ENCODE assay signal across 13 cellular contexts in the genomic region with DNA sequence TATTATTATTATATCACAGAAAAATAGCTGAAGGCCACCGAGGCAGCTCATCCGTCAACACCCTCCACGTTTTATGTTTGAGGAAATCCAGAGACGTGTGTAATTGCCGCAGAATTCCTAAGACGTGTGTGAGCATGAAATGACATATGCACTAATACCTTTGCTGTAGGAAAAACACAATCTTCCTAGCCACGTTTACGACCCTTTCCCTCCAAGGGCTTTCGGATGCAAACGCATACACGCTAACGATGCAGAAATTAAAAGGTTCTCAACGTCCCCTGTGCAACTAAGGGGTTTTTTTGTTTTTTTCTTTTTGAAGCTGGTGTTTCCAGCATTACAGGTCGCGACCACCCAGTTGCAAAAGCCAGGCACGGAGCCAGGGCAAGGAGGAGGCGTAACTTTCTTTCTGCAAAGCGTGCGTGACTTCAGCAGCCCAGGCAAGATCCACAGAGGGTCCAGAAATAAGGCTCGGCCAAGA. TPM values are rescaled to one million over a fixed set of nuclear protein-coding genes. Genes with fewer than 3 reads are reported as not detected.
DNase-seq lines count a peak whose midpoint lies in the region; ATAC-seq and TF ChIP-seq lines count a peak whose summit lies in the region.
"Had no signal": no experiment of that assay in that cellular context is flagged by ENCODE, and none has a peak within 500 bp of the region (broad histone marks: within the 10 kb centered on the region; RNA-seq: fewer than 3 reads in every experiment).

No MANE protein-coding gene starts in this region.

- H3K36me3 ChIP-seq in SJCRH30: no peaks in the 10 kb centered on the region
- H3K36me3 ChIP-seq in suprapubic skin: no peaks in the 10 kb centered on the region
- H3K36me3 ChIP-seq: thoracic aorta had no signal

- no peak for ATAC-seq in GM21423 (IDR thresholded peaks at IDR 0.05; ENCODE audit: unreplicated experiment)
- no peak for ATAC-seq in HG02981 (IDR thresholded peaks at IDR 0.05; ENCODE audit: unreplicated experiment)
- ATAC-seq: CD8-positive, alpha-beta T cell; GM12878 had no signal

- H3K27me3 ChIP-seq in SJCRH30 (no peaks in the 10 kb centered on the region), suprapubic skin (no peaks in the 10 kb centered on the region)

- H3K9me3 ChIP-seq in SJCRH30 (replicated peaks): no peaks in the 10 kb centered on the region
- no peaks in the 10 kb centered on the region for H3K9me3 ChIP-seq in suprapubic skin
- H3K9me3 ChIP-seq: thoracic aorta had no signal

- H3K4me3 ChIP-seq in SJCRH30 (peak overlapping the region; percentile 52), fibroblast of pulmonary artery (replicated peaks; ENCODE audit: low read depth, low read length) (no peak overlapping the region), suprapubic skin (peak overlapping the region; percentile 25)
- H3K4me3 ChIP-seq: GM12878, thoracic aorta had no signal

- TF ChIP-seq POLR2A in suprapubic skin (IDR thresholded peaks at IDR 0.05): no peak

- no peaks in the 10 kb centered on the region for H3K4me1 ChIP-seq in SJCRH30
- H3K4me1 ChIP-seq in suprapubic skin: no peaks in the 10 kb centered on the region

- no peak for TF ChIP-seq EP300 in suprapubic skin (IDR thresholded peaks at IDR 0.05)

- TF ChIP-seq CTCF in fibroblast of pulmonary artery (IDR thresholded peaks at IDR 0.05; ENCODE audit: low read length, missing control alignments): no peak
- no peak for TF ChIP-seq CTCF in suprapubic skin (IDR thresholded peaks at IDR 0.05)

- WGBS in suprapubic skin: 23% methylated on average over 20 of the region's 20 CpGs

- H3K27ac ChIP-seq in SJCRH30 (peak overlapping the region; percentile 33; the same call in 1 of the 2 replicates), suprapubic skin (no peak overlapping the region)
- H3K27ac ChIP-seq: thoracic aorta had no signal

- DNase-seq in stimulated activated CD4-positive, alpha-beta T cell treated with anti-CD3 and anti-CD28 coated beads, Interleukin-2, amount 100 ng/mL, for 24 hours: peak; percentile 16 to 20
- no peak for DNase-seq in stimulated activated CD4-positive, alpha-beta T cell treated with anti-CD3 and anti-CD28 coated beads, Interleukin-2, amount 100 ng/mL, for 48 hours
- DNase-seq in SJCRH30 (peak; percentile 71 to 72), fibroblast of pulmonary artery (ENCODE audit: low read depth) (peak; percentile 1), suprapubic skin (ENCODE audit: low spot score in 2 of 2) (no peak), NCI-H774 (lab: John Stamatoyannopoulos, UW) (no peak)
- DNase-seq: naive B cell, NCI-H226 had no signal

RNA-seq across cellular contexts. Expression of a gene that starts 33.8 kb away (rescaled TPM):
- 0.08 and 0.26 TPM in 2 replicates for total RNA-seq in SJCRH30 (2014; rRNA removed; shearing (Covaris generic))
- under 1 TPM in 1 of 4 donors, not detected in 3; 0.31 TPM for total RNA-seq in suprapubic skin
- total RNA-seq: CD8-positive, alpha-beta T cell had no signal

Comparison
In these comparisons a context has a peak if more than half of its experiments do, and no peak if none do; other contexts are left out.
1. DNase-seq: peak in stimulated activated CD4-positive, alpha-beta T cell treated with anti-CD3 and anti-CD28 coated beads, Interleukin-2, amount 100 ng/mL, for 24 hours (2 of 2), SJCRH30 (2 of 2) and fibroblast of pulmonary artery (single experiment); none in stimulated activated CD4-positive, alpha-beta T cell treated with anti-CD3 and anti-CD28 coated beads, Interleukin-2, amount 100 ng/mL, for 48 hours (0 of 2), suprapubic skin (0 of 2) and NCI-H774 (single experiment).